In the genomic region with DNA sequence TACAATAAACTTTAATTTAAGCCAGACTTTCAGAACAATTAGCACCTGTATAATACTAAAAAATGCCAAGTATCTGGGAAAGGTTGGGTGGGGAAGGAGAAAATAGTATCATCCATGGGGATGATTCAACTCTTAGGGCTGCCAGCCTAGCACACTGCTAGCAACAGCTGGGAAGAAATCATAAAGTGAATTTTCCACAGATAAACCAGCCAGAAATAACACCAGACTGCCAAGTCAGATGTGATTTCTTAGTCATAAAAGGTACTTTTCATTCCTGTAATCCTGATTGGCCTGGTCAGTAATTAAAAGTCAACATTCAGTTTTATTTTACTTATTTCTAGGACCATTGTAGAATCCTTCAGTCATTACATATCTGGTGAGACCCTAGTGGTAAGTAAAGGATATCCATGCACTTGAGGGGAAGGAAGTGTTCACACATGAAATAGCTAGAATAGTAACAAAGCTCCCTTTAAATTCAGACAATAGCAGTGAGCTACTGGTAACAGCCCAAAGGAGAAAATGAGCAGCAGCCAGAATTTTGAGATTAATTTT, we compare ENCODE assay signal across 9 cellular contexts. TPM values are rescaled to one million over a fixed set of nuclear protein-coding genes. Genes with fewer than 3 reads are reported as not detected.
A peak's percentile ranks its signal among the peaks of the same experiment; 100 is the strongest.
DNase-seq lines count a peak whose midpoint lies in the region; TF ChIP-seq lines count a peak whose summit lies in the region.
"Had no signal": no experiment of that assay in that cellular context is flagged by ENCODE, and none has a peak within 500 bp of the region (broad histone marks: within the 10 kb centered on the region; RNA-seq: fewer than 3 reads in every experiment).

No MANE protein-coding gene starts in this region.

- H3K36me3 Mint-ChIP-seq in chondrocyte (ENCODE audit: low read depth), result no peaks in the 10 kb centered on the region
- H3K36me3 Mint-ChIP-seq in neural progenitor cell, result peaks cover 7% of the 10 kb centered on the region

- H3K4me3 Mint-ChIP-seq in chondrocyte (ENCODE audit: unreplicated experiment) (peak overlapping the region; percentile 52), neural progenitor cell (no peak overlapping the region)

- DNase-seq in GM03348 (ENCODE audit: low spot score), result peak; percentile 61
- DNase-seq in HS-5 (ENCODE audit: low read depth), result peak; percentile 77
- no peak for DNase-seq in chondrocyte (ENCODE audit: low spot score)
- no peak for DNase-seq in neural progenitor cell (ENCODE audit: low spot score)
- no peak for DNase-seq in cerebellum (ENCODE audit: low spot score)
- DNase-seq in HuH-7.5 (ENCODE audit: low spot score), result no peak
- no peak for DNase-seq in NCI-H1417 (lab: John Stamatoyannopoulos, UW)
- DNase-seq in NOMO-1 treated with dmso at 0.1 percent for 144 hours (lab: John Stamatoyannopoulos, UW; ENCODE audit: unreplicated experiment), result no peak

- no peaks in the 10 kb centered on the region for H3K27me3 Mint-ChIP-seq in chondrocyte (ENCODE audit: low read depth)
- no peaks in the 10 kb centered on the region for H3K27me3 Mint-ChIP-seq in neural progenitor cell (ENCODE audit: insufficient read depth, low read depth)

- no peaks in the 10 kb centered on the region for H3K36me3 ChIP-seq in neural progenitor cell

- peaks cover 18% of the 10 kb centered on the region for H3F3A ChIP-seq in neural progenitor cell (ENCODE audit: low read depth)

- peak overlapping the region; percentile 24 for H3K4me3 ChIP-seq in neural progenitor cell

- peaks cover 35% of the 10 kb centered on the region for H3K4me1 ChIP-seq in neural progenitor cell

- H3K27me3 ChIP-seq in neural progenitor cell, result no peaks in the 10 kb centered on the region

- H3K27ac Mint-ChIP-seq in chondrocyte (ENCODE audit: unreplicated experiment) (peak overlapping the region; percentile 99), neural progenitor cell (no peak overlapping the region)

- peaks cover 22% of the 10 kb centered on the region for H3K79me2 ChIP-seq in neural progenitor cell (ENCODE audit: low read depth)

- no peak overlapping the region for H2AFZ ChIP-seq in neural progenitor cell (replicated peaks)
- H2AFZ ChIP-seq: parathyroid adenoma had no signal

- TF ChIP-seq CTCF in chondrocyte (IDR thresholded peaks at IDR 0.05), result peak; percentile 66
- no peak for TF ChIP-seq CTCF in neural progenitor cell (IDR thresholded peaks at IDR 0.05)

- no peaks in the 10 kb centered on the region for H3K9me3 Mint-ChIP-seq in chondrocyte (ENCODE audit: low read depth)
- H3K9me3 Mint-ChIP-seq in neural progenitor cell, result no peaks in the 10 kb centered on the region

- no peaks in the 10 kb centered on the region for H4K20me1 ChIP-seq in neural progenitor cell (ENCODE audit: low read depth)

- H3K27ac ChIP-seq in neural progenitor cell, result peak overlapping the region; percentile 66
- H3K27ac ChIP-seq: parathyroid adenoma had no signal

- no peak overlapping the region for H3K9ac ChIP-seq in neural progenitor cell
- H3K9ac ChIP-seq: parathyroid adenoma had no signal

- peaks cover 87% of the 10 kb centered on the region for H3K4me1 Mint-ChIP-seq in chondrocyte (ENCODE audit: low read depth)
- peaks cover 37% of the 10 kb centered on the region for H3K4me1 Mint-ChIP-seq in neural progenitor cell

- no peaks in the 10 kb centered on the region for H3K9me3 ChIP-seq in neural progenitor cell (ENCODE audit: low read depth)

- peak overlapping the region; percentile 59 for H3K4me2 ChIP-seq in neural progenitor cell

RNA-seq across cellular contexts. Expression of gene LIMS1, which starts 59.4 kb away (rescaled TPM):
- total RNA-seq in chondrocyte, result 101 to 148 TPM (median 145 TPM) in 3 replicates
- total RNA-seq in neural progenitor cell (ENCODE audit: low replicate concordance), result 19.4 and 30.8 TPM in 2 replicates
- total RNA-seq in cerebellum, result 20.6 TPM

Comparison
In these comparisons a context has a peak if more than half of its experiments do, and no peak if none do; other contexts are left out.
1. DNase-seq: peak in GM03348 (single experiment) and HS-5 (single experiment); none in chondrocyte (single experiment), neural progenitor cell (single experiment), cerebellum (single experiment), HuH-7.5 (single experiment), NCI-H1417 (0 of 3) and NOMO-1 treated with dmso at 0.1 percent for 144 hours (single experiment).